7 cellular contexts compared by ENCODE assay signal in the genomic region with DNA sequence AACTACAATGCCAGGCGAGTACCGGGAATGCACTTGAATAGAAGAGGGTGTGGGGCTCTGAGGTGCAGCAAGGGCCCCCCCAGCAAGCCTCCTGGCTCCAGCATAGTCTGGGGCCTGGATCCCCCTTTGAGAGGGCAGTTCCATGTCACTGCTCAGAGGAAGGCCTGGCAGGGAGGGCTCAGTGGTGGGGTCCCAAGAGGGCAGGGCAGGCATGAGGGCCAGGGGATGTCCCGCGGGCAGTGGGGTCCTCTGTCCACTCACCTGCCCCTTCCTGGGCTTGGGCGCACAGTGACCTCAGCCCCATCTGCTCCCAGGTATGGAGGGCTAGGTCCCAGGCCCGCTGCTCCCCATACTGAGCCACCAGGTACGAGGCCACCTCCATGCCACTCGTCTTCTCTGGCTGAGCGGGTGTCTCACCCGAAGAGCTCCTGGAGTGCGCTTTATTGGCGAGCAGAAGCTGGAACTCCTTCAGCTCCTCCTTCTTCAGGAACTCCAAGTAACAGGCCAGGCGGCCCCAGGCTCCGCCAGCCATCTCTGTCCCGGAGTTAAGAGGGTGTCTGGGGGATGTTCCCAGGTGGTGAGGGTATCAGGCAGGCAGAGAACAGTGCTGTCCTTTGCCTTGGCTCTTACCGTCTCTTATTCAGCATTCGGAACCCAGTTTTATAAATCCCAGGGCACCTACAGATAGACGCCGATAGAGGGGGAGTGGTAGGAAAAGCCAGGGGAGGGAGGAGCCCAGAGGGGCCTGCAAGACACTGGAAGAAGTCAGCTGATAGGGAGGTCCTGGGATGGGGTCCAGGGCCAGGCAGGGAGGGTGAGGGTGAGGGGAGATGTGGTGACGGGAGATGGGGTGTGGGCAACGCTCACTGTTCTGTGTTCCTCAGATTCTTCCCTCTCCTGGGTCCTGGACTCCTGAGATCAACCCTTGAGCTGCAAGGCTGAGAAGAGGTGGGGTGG.
DNase-seq lines count a peak whose midpoint lies in the region; ATAC-seq and TF ChIP-seq lines count a peak whose summit lies in the region.

No MANE protein-coding gene starts in this region.

- no peak overlapping the region for H3K4me3 ChIP-seq in KMS-11 (IDR thresholded peaks at IDR 0.05; ENCODE audit: insufficient read depth, low read depth, low read length)
- H3K4me3 ChIP-seq in effector memory CD4-positive, alpha-beta T cell (ENCODE audit: insufficient read depth, low read depth, low read length, poor library complexity, severe bottlenecking): peak overlapping the region; percentile 66
- H3K4me3 ChIP-seq in parathyroid adenoma (ENCODE audit: low read depth, low read length): peak overlapping the region; percentile 45

- CTCF ChIA-PET in GM10248 (lab: Yijun Ruan, JAX): interaction anchor here (0.7 to 4.1 kb wide), 4 partner anchors 9 to 856 kb away, joined by 3 to 26 read pairs (median 3); no protein-coding TSS in a partner anchor

- no peaks in the 10 kb centered on the region for H4K20me1 ChIP-seq in KMS-11 (ENCODE audit: insufficient read depth)

- H3K27ac ChIP-seq in KMS-11: 0 out of 2 replicates have a peak overlapping the region, but pooled peaks have one; percentile 11
- H3K27ac ChIP-seq in effector memory CD4-positive, alpha-beta T cell (ENCODE audit: insufficient read depth, low read length, poor library complexity, severe bottlenecking): peak overlapping the region; percentile 87
- H3K27ac ChIP-seq in parathyroid adenoma: peak overlapping the region; percentile 63

- H3K36me3 ChIP-seq in KMS-11 (ENCODE audit: insufficient read depth) (no peaks in the 10 kb centered on the region), parathyroid adenoma (ENCODE audit: control insufficient read depth, insufficient read depth, low read length) (no peaks in the 10 kb centered on the region)
- peaks cover 19% of the 10 kb centered on the region for H3K36me3 ChIP-seq in effector memory CD4-positive, alpha-beta T cell (ENCODE audit: control insufficient read depth, insufficient read depth, low read length)

- DNase-seq in effector memory CD4-positive, alpha-beta T cell: no peak
- DNase-seq in GM10248 (ENCODE audit: extremely low spot score) (no peak), NCI-H146 (lab: John Stamatoyannopoulos, UW) (no peak), inferior parietal cortex (ENCODE audit: extremely low spot score) (no peak)

- POLR2A ChIA-PET in GM10248 (lab: Yijun Ruan, JAX): no interaction called here

- H3K4me1 ChIP-seq in KMS-11 (ENCODE audit: low read depth, poor library complexity, severe bottlenecking) (peaks cover 29% of the 10 kb centered on the region), parathyroid adenoma (no peaks in the 10 kb centered on the region)
- H3K4me1 ChIP-seq in effector memory CD4-positive, alpha-beta T cell (ENCODE audit: control insufficient read depth, insufficient read depth, low read length, poor library complexity, severe bottlenecking): peaks cover 57% of the 10 kb centered on the region

- no peaks in the 10 kb centered on the region for H3K27me3 ChIP-seq in KMS-11 (ENCODE audit: insufficient read depth, low read depth)
- no peaks in the 10 kb centered on the region for H3K27me3 ChIP-seq in effector memory CD4-positive, alpha-beta T cell (replicated peaks; ENCODE audit: control insufficient read depth, insufficient read depth, low read length, poor library complexity, severe bottlenecking)
- H3K27me3 ChIP-seq in parathyroid adenoma (ENCODE audit: control insufficient read depth, insufficient read depth, low read length): no peaks in the 10 kb centered on the region

- TF ChIP-seq CTCF in KMS-11 (conservative IDR thresholded peaks at IDR 0.05; ENCODE audit: low read depth, low read length) (no peak), parathyroid adenoma (IDR thresholded peaks at IDR 0.05) (no peak), GM10248 (IDR thresholded peaks at IDR 0.05; ENCODE audit: control extremely low read depth, extremely low read depth, low read depth, missing control alignments) (no peak)

- 0 out of 2 replicates have a peak overlapping the region, but pooled peaks have one; percentile 30 for H3K9ac ChIP-seq in KMS-11
- no peak overlapping the region for H3K9ac ChIP-seq in parathyroid adenoma

- ATAC-seq in GM19351 (IDR thresholded peaks at IDR 0.05; ENCODE audit: unreplicated experiment): peak; percentile 17

- no peaks in the 10 kb centered on the region for H3K9me3 ChIP-seq in effector memory CD4-positive, alpha-beta T cell (ENCODE audit: control insufficient read depth, low read length)
- no peaks in the 10 kb centered on the region for H3K9me3 ChIP-seq in parathyroid adenoma (ENCODE audit: control insufficient read depth, low read length)

- H2AFZ ChIP-seq in KMS-11 (ENCODE audit: low read depth) (peak overlapping the region; percentile 44; the same call in 1 of the 2 replicates), parathyroid adenoma (peak overlapping the region; percentile 15)

- H3K4me2 ChIP-seq in KMS-11 (peak overlapping the region; percentile 21; the same call in 1 of the 2 replicates), parathyroid adenoma (ENCODE audit: low read length) (peak overlapping the region; percentile 39)

- no peaks in the 10 kb centered on the region for H3K79me2 ChIP-seq in KMS-11 (ENCODE audit: insufficient read depth, low read depth)
- no peaks in the 10 kb centered on the region for H3K79me2 ChIP-seq in parathyroid adenoma

Comparison
In these comparisons a context has a peak if more than half of its experiments do, and no peak if none do; other contexts are left out.
1. H3K27ac ChIP-seq: peak in every context shown above with its lines; median percentile 87 in effector memory CD4-positive, alpha-beta T cell; 63 in parathyroid adenoma; 11 in KMS-11.